Comparison of ENCODE assay signal across 15 cellular contexts in genomic region chr10:3881622-3882021, GRCh38.
A peak's percentile ranks its signal among the peaks of the same experiment; 100 is the strongest.
DNase-seq lines count a peak whose midpoint lies in the region; ATAC-seq and TF ChIP-seq lines count a peak whose summit lies in the region.
"Had no signal": no experiment of that assay in that cellular context is flagged by ENCODE, and none has a peak within 500 bp of the region (broad histone marks: within the 10 kb centered on the region; RNA-seq: fewer than 3 reads in every experiment).

No MANE protein-coding gene starts in this region.

- 70 to 76% methylated on average over 3 of the region's 3 CpGs for WGBS in upper lobe of left lung, 2 donors

- CTCF ChIA-PET in PC-9 (lab: Charles Lee), result no interaction called here

- no peaks in the 10 kb centered on the region for H3K79me2 ChIP-seq in PC-9 (ENCODE audit: low read depth)

- POLR2A ChIA-PET in PC-9 (lab: Charles Lee; ENCODE audit: unreplicated experiment), result interaction anchor here (0.5 kb wide), 2 partner anchors 8 to 796 kb away, joined by 3 to 20 read pairs; no protein-coding TSS in a partner anchor

- TF ChIP-seq POLR2A in upper lobe of left lung (IDR thresholded peaks at IDR 0.05), result no peak

- H4K20me1 ChIP-seq in PC-9 (ENCODE audit: insufficient read depth), result no peaks in the 10 kb centered on the region

- no peak overlapping the region for H2AFZ ChIP-seq in PC-9
- H2AFZ ChIP-seq: GM23248 had no signal

- H3K36me3 ChIP-seq in PC-9 (ENCODE audit: low read depth) (no peaks in the 10 kb centered on the region), left lung (no peaks in the 10 kb centered on the region), upper lobe of left lung (no peaks in the 10 kb centered on the region)

- no peaks in the 10 kb centered on the region for H3F3A ChIP-seq in PC-9 (ENCODE audit: insufficient read depth, low read depth)

- BruUV-seq in PC-9 (replicated peaks; lab: Mats Ljungman, UMichigan), result no TSS peak

- no peaks in the 10 kb centered on the region for H3K27me3 Mint-ChIP-seq in activated naive CD8-positive, alpha-beta T cell
- no peaks in the 10 kb centered on the region for H3K27me3 Mint-ChIP-seq in activated naive CD8-positive, alpha-beta T cell treated with anti-CD3 and anti-CD28 coated beads, Interleukin-2, amount 50 U/mL, for 24 hours

- no peak for ATAC-seq in activated naive CD8-positive, alpha-beta T cell treated with anti-CD3 and anti-CD28 coated beads, Interleukin-2, amount 50 U/mL, for 24 hours
- ATAC-seq in left lung (peak; percentile 83), upper lobe of left lung (ENCODE audit: low FRiP score in 2 of 2) (peak in 1 of 2 donors; percentile 78), GM21423 (IDR thresholded peaks at IDR 0.05; ENCODE audit: unreplicated experiment) (no peak), GM19463 (IDR thresholded peaks at IDR 0.05; ENCODE audit: unreplicated experiment) (no peak)
- ATAC-seq: GM12878, HCT116 had no signal

- H3K27me3 ChIP-seq in PC-9 (ENCODE audit: insufficient read depth, low read depth) (no peaks in the 10 kb centered on the region), left lung (no peaks in the 10 kb centered on the region), upper lobe of left lung (no peaks in the 10 kb centered on the region)

- peak in 2 of 4 donors; percentile 46 to 67 for TF ChIP-seq EP300 in upper lobe of left lung (IDR thresholded peaks at IDR 0.05)

- TF ChIP-seq CTCF in PC-9 (conservative IDR thresholded peaks at IDR 0.05), result no peak
- TF ChIP-seq CTCF in left lung (IDR thresholded peaks at IDR 0.05), result no peak
- no peak for TF ChIP-seq CTCF in upper lobe of left lung (IDR thresholded peaks at IDR 0.05)

- H3K4me1 Mint-ChIP-seq in activated naive CD8-positive, alpha-beta T cell (ENCODE audit: low read depth), result peaks cover 15% of the 10 kb centered on the region
- H3K4me1 Mint-ChIP-seq in activated naive CD8-positive, alpha-beta T cell treated with anti-CD3 and anti-CD28 coated beads, Interleukin-2, amount 50 U/mL, for 24 hours, result peaks cover 23% of the 10 kb centered on the region

- H3K9me2 ChIP-seq in PC-9 (ENCODE audit: insufficient read depth), result no peaks in the 10 kb centered on the region

- no peaks in the 10 kb centered on the region for H3K36me3 Mint-ChIP-seq in activated naive CD8-positive, alpha-beta T cell
- no peaks in the 10 kb centered on the region for H3K36me3 Mint-ChIP-seq in activated naive CD8-positive, alpha-beta T cell treated with anti-CD3 and anti-CD28 coated beads, Interleukin-2, amount 50 U/mL, for 24 hours (ENCODE audit: low read depth)

- H3K4me2 ChIP-seq in PC-9, result peak overlapping the region; percentile 34

- 0 out of 2 replicates have a peak overlapping the region, but pooled peaks have one; percentile 34 for H3K27ac ChIP-seq in PC-9
- no peak overlapping the region for H3K27ac ChIP-seq in left lung
- peak overlapping the region in 3 of 4 donors; percentile 35 to 56 (median 41) for H3K27ac ChIP-seq in upper lobe of left lung
- H3K27ac ChIP-seq: C4-2B, GM23248 had no signal

- H3K27ac Mint-ChIP-seq in activated naive CD8-positive, alpha-beta T cell, result peak overlapping the region; percentile 34
- H3K27ac Mint-ChIP-seq in activated naive CD8-positive, alpha-beta T cell treated with anti-CD3 and anti-CD28 coated beads, Interleukin-2, amount 50 U/mL, for 24 hours, result no peak overlapping the region

- H3K4me3 ChIP-seq in PC-9, result no peak overlapping the region
- H3K4me3 ChIP-seq in left lung, result no peak overlapping the region
- no peak overlapping the region for H3K4me3 ChIP-seq in upper lobe of left lung
- H3K4me3 ChIP-seq: GM12878, GM23248 had no signal

- H3K9me3 ChIP-seq in PC-9 (ENCODE audit: insufficient read depth, low read depth), result no peaks in the 10 kb centered on the region
- H3K9me3 ChIP-seq in left lung, result no peaks in the 10 kb centered on the region
- no peaks in the 10 kb centered on the region for H3K9me3 ChIP-seq in upper lobe of left lung

- H3K4me3 Mint-ChIP-seq in activated naive CD8-positive, alpha-beta T cell, result no peak overlapping the region
- H3K4me3 Mint-ChIP-seq in activated naive CD8-positive, alpha-beta T cell treated with anti-CD3 and anti-CD28 coated beads, Interleukin-2, amount 50 U/mL, for 24 hours, result no peak overlapping the region

- intact Hi-C loops in PC-9 (cut with micrococcal nuclease; ENCODE audit: unreplicated experiment), result no loop called here
- intact Hi-C loops in left lung (cut with DNase I), result no loop called here

- peaks cover 17% of the 10 kb centered on the region for H3K4me1 ChIP-seq in PC-9 (replicated peaks; ENCODE audit: insufficient read depth)
- peaks cover 4 to 18% of the 10 kb centered on the region in 2 donors for H3K4me1 ChIP-seq in left lung
- peaks cover 8 to 14% (median 9%) of the 10 kb centered on the region in 4 donors for H3K4me1 ChIP-seq in upper lobe of left lung

- H3K9me3 Mint-ChIP-seq in activated naive CD8-positive, alpha-beta T cell (ENCODE audit: low read depth), result no peaks in the 10 kb centered on the region
- peaks cover 7% of the 10 kb centered on the region for H3K9me3 Mint-ChIP-seq in activated naive CD8-positive, alpha-beta T cell treated with anti-CD3 and anti-CD28 coated beads, Interleukin-2, amount 50 U/mL, for 24 hours

- DNase-seq in activated naive CD8-positive, alpha-beta T cell treated with anti-CD3 and anti-CD28 coated beads, Interleukin-2, amount 50 U/mL, for 24 hours, result no peak
- peak; percentile 56 to 80 for DNase-seq in PC-9
- DNase-seq in left lung, result no peak
- peak in 1 of 2 donors; percentile 35 for DNase-seq in upper lobe of left lung
- no peak for DNase-seq in NCI-H524 treated with DMSO at 0.1 percent for 48 hours (lab: John Stamatoyannopoulos, UW)
- DNase-seq: GM23248, NCI-H1436 treated with DMSO at 0.1 percent for 48 hours, NCI-H2081 treated with DMSO at 0.1 percent for 48 hours, NCI-H226 had no signal

Comparison
In these comparisons a context has a peak if more than half of its experiments do, and no peak if none do; other contexts are left out.
1. DNase-seq: peak in PC-9 (2 of 2); none in activated naive CD8-positive, alpha-beta T cell treated with anti-CD3 and anti-CD28 coated beads, Interleukin-2, amount 50 U/mL, for 24 hours (single experiment), left lung (0 of 2) and NCI-H524 treated with DMSO at 0.1 percent for 48 hours (single experiment).
2. H3K27ac ChIP-seq: peak in PC-9 (single experiment) and upper lobe of left lung (3 of 4); none in left lung (0 of 2).